Comparison of ENCODE assay signal across 1 cellular context in genomic region chr7:1985071-1985470, GRCh38.
TF ChIP-seq lines count a peak whose summit lies in the region.

No MANE protein-coding gene starts in this region.

TF ChIP-seq in GM23338, 12 proteins besides CTCF, POLR2A, EP300 and RAD21 (continued from another document):
- TF ChIP-seq ETS1 (IDR thresholded peaks at IDR 0.05) (no peak), STAT1 (IDR thresholded peaks at IDR 0.05; ENCODE audit: unreplicated experiment) (no peak), EZH2phosphoT487 (IDR thresholded peaks at IDR 0.05; ENCODE audit: unreplicated experiment) (no peak), POLR2AphosphoS5 (IDR thresholded peaks at IDR 0.05; ENCODE audit: low read depth) (no peak), ZNF114 (CRISPR knock-in tag; IDR thresholded peaks at IDR 0.05) (no peak), NANOG (IDR thresholded peaks at IDR 0.05; ENCODE audit: borderline replicate concordance) (no peak), ZNF462 (CRISPR knock-in tag; IDR thresholded peaks at IDR 0.05) (no peak)
